14 cellular contexts compared by ENCODE assay signal in the genomic region with DNA sequence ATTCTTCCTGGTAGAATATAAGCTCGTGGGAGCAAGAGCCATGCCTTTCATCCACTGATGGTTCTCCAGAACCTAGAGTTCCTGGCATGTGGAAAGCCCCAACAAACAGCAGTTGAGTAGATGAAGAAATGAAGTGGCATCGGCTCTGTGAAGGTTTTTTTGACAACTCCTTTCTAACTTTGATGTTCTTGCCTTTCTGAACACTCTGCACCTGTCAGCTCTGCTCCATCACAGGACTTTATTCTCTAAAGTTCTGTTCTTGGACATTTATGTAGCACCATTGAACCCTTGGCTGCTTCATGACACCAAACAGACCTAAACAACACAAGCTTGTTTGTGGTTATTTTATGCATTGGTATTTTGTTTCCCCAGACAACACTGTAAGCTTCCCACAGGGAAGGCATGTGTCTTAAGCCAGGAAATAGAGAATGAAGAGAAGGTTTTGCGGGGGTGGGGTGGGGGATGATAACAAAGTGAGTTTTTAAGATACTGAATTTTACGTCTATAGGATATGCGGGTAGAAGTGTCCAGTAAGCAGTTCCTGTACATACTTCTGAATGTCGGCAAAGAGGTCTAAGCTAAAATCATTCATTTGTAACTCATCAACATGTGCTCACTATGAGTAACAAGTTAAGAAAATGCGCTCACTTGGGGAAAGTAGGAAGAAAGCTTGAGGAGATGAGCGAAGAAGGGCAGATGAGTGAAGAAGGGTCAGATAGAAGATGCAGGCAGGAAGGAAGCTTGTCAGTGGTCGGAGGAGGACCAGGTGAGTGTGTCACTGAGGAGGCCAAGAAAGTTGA.
DNase-seq lines count a peak whose midpoint lies in the region; ATAC-seq, FAIRE-seq and TF ChIP-seq lines count a peak whose summit lies in the region.
"Had no signal": no experiment of that assay in that cellular context is flagged by ENCODE, and none has a peak within 500 bp of the region (broad histone marks: within the 10 kb centered on the region; RNA-seq: fewer than 3 reads in every experiment).

No MANE protein-coding gene starts in this region.

- H3K36me3 Mint-ChIP-seq in CD4-positive, alpha-beta T cell (ENCODE audit: low read depth) = no peaks in the 10 kb centered on the region

- TF ChIP-seq CTCF in CD4-positive, alpha-beta T cell (IDR thresholded peaks at IDR 0.05) = no peak
- TF ChIP-seq CTCF in GM12878 (IDR thresholded peaks at IDR 0.05 in 2 of 3, conservative IDR thresholded peaks at IDR 0.05 in 1 of 3; ENCODE audit: control insufficient read depth in 2 of 3, extremely low read depth in 1 of 3, insufficient read depth in 1 of 3, low read depth in 3 of 3, low read length in 3 of 3) = no peak
- TF ChIP-seq CTCF in dorsolateral prefrontal cortex (IDR thresholded peaks at IDR 0.05 in 54 of 56, conservative IDR thresholded peaks at IDR 0.05 in 2 of 56; ENCODE audit: low read depth in 1 of 56, partially characterized antibody in 56 of 56) = no peak

- H3K4me1 ChIP-seq in GM12878 (ENCODE audit: control insufficient read depth, insufficient read depth, low read length) = peaks cover 73% of the 10 kb centered on the region

- H2AFZ ChIP-seq in GM12878 (ENCODE audit: control insufficient read depth, low read depth, low read length) = peak overlapping the region; percentile 68
- H2AFZ ChIP-seq: hepatocyte had no signal

- H3K9me3 ChIP-seq in CD4-positive, alpha-beta T cell (ENCODE audit: control insufficient read depth, low read length) = no peaks in the 10 kb centered on the region
- H3K9me3 ChIP-seq in GM12878 (replicated peaks; ENCODE audit: control insufficient read depth, insufficient read depth, low read length) = no peaks in the 10 kb centered on the region; the same call in 2 of the 3 replicates
- H3K9me3 ChIP-seq: neutrophil had no signal

- H3K36me3 ChIP-seq in GM12878 (ENCODE audit: control insufficient read depth in 2 of 2, insufficient read depth in 2 of 2, low read length in 1 of 2) = no peaks in the 10 kb centered on the region
- H3K36me3 ChIP-seq: neutrophil had no signal

- H3K27ac Mint-ChIP-seq in CD4-positive, alpha-beta T cell = peak overlapping the region; percentile 80
- H3K27ac Mint-ChIP-seq: H9 had no signal

- SMC1A ChIA-PET in GM12878 (lab: Charles Lee; ENCODE audit: uncharacterized antibody, unreplicated experiment) = interaction anchor here (0.7 to 16.9 kb wide), 23 partner anchors 9 to 1175 kb away, joined by 3 to 805 read pairs (median 5); no protein-coding TSS in a partner anchor

- no peak for ATAC-seq in CD4-positive, alpha-beta T cell (ENCODE audit: poor library complexity)
- ATAC-seq in GM18498 (IDR thresholded peaks at IDR 0.05; ENCODE audit: unreplicated experiment) (peak; percentile 23), HG03571 (IDR thresholded peaks at IDR 0.05; ENCODE audit: unreplicated experiment) (peak; percentile 32), GM12878 (peak; percentile 20), HG03097 (IDR thresholded peaks at IDR 0.05; ENCODE audit: low FRiP score, unreplicated experiment) (no peak)

- peaks cover 55% of the 10 kb centered on the region for H3K79me2 ChIP-seq in GM12878 (ENCODE audit: control insufficient read depth, insufficient read depth, low read length)
- H3K79me2 ChIP-seq: hepatocyte had no signal

- BruUV-seq in GM12878 (replicated peaks; lab: Mats Ljungman, UMichigan) = no TSS peak

- TF ChIP-seq EP300 in GM12878 (IDR thresholded peaks at IDR 0.05; ENCODE audit: borderline replicate concordance in 1 of 2, control insufficient read depth in 1 of 2, low read depth in 2 of 2, low read length in 2 of 2) = 0 out of 4 replicates have a peak, but pooled peaks of 1 of the 2 experiments have one; percentile 17

- no peaks in the 10 kb centered on the region for H4K20me1 ChIP-seq in GM12878 (ENCODE audit: control insufficient read depth, insufficient read depth)

- peaks cover 41% of the 10 kb centered on the region for H3K4me1 Mint-ChIP-seq in CD4-positive, alpha-beta T cell (ENCODE audit: low read depth)

- FAIRE-seq in GM12878 (lab: Jason Lieb, UNC) = peak; percentile 44
- FAIRE-seq: endometrium had no signal

- H3K27me3 ChIP-seq in CD4-positive, alpha-beta T cell (ENCODE audit: control insufficient read depth, insufficient read depth, low read length) = no peaks in the 10 kb centered on the region
- H3K27me3 ChIP-seq in GM12878 (replicated peaks in 1 of 2; ENCODE audit: control insufficient read depth in 2 of 2, insufficient read depth in 2 of 2, low read length in 1 of 2) = no peaks in the 10 kb centered on the region
- H3K27me3 ChIP-seq in dorsolateral prefrontal cortex = no peaks in the 10 kb centered on the region
- H3K27me3 ChIP-seq: hepatocyte, neutrophil had no signal

- H3K9me3 Mint-ChIP-seq in CD4-positive, alpha-beta T cell = peaks cover 4% of the 10 kb centered on the region
- H3K9me3 Mint-ChIP-seq: H9 had no signal

- WGBS in GM12878 (ENCODE audit: insufficient coverage, insufficient replicate concordance, low lambda C conversion rate, missing lambda C conversion rate) = 1% methylated on average over 9 of the region's 9 CpGs

- POLR2A ChIA-PET in CD4-positive, alpha-beta T cell (lab: Charles Lee) = interaction anchor here (0.6 to 2.3 kb wide), 12 partner anchors 12 to 424 kb away, joined by 3 to 21 read pairs (median 3); a partner anchor contains a TSS
- POLR2A ChIA-PET in GM12878 (lab: Charles Lee) = interaction anchor here (0.6 to 15.2 kb wide), 14 partner anchors 9 to 507 kb away, joined by 3 to 204 read pairs (median 4); a partner anchor contains a TSS

- RAD21 ChIA-PET in GM12878 (lab: Charles Lee; ENCODE audit: unreplicated experiment) = interaction anchor here (0.5 to 12.1 kb wide), 21 partner anchors 10 to 897 kb away, joined by 3 to 356 read pairs (median 7); a partner anchor contains a TSS

- in situ Hi-C loops in GM12878 (cut with MboI) = loop anchor here (25.0 kb wide), 1 partner anchor 95 kb away; no protein-coding TSS in a partner anchor

- intact Hi-C loops in CD4-positive, alpha-beta T cell (cut with DNase I, micrococcal nuclease) = no loop called here
- intact Hi-C loops in GM12878 (cut with micrococcal nuclease; ENCODE audit: unreplicated experiment) = loop anchor here (1.0 kb wide), 1 partner anchor 18 kb away; no protein-coding TSS in a partner anchor
- intact Hi-C loops in dorsolateral prefrontal cortex (cut with DNase I) = no loop called here

- no peaks in the 10 kb centered on the region for H3K27me3 Mint-ChIP-seq in CD4-positive, alpha-beta T cell

- H3K4me3 ChIP-seq in GM12878 = peak overlapping the region; percentile 75
- no peak overlapping the region for H3K4me3 ChIP-seq in dorsolateral prefrontal cortex
- H3K4me3 ChIP-seq: hepatocyte had no signal

- peak overlapping the region; percentile 99 for H3K4me2 ChIP-seq in GM12878 (ENCODE audit: control insufficient read depth, insufficient read depth)
- H3K4me2 ChIP-seq: hepatocyte had no signal

- peak overlapping the region; percentile 62 for H3K4me3 Mint-ChIP-seq in CD4-positive, alpha-beta T cell
- H3K4me3 Mint-ChIP-seq: H9 had no signal

- TF ChIP-seq POLR2A in GM12878 (IDR thresholded peaks at IDR 0.05; ENCODE audit: low read depth, low read length) = peak; percentile 70

- no peak overlapping the region for H3K27ac ChIP-seq in CD4-positive, alpha-beta T cell (ENCODE audit: low read depth, low read length)
- H3K27ac ChIP-seq in GM12878 (ENCODE audit: control insufficient read depth, insufficient read depth) = peak overlapping the region; percentile 98
- H3K27ac ChIP-seq in dorsolateral prefrontal cortex = no peak overlapping the region
- H3K27ac ChIP-seq: hepatocyte, neutrophil had no signal

- TF ChIP-seq RAD21 in GM12878 (IDR thresholded peaks at IDR 0.05; ENCODE audit: insufficient read depth, low read depth, low read length) = no peak

- peak overlapping the region; percentile 90 for H3K9ac ChIP-seq in GM12878 (ENCODE audit: control insufficient read depth, insufficient read depth, low read length)

- no peak for DNase-seq in CD4-positive, alpha-beta T cell
- DNase-seq in GM12878 (ENCODE audit: low read depth, low spot score) (no peak), activated gamma-delta T cell treated with Interleukin-2 at 50 U/mL for 16 hours (no peak), dorsolateral prefrontal cortex (no peak), hypothalamus (lab: John Stamatoyannopoulos, UW) (no peak)
- DNase-seq: GF-D8, H9, NCI-H2081 treated with DMSO at 0.1 percent for 48 hours had no signal

- CTCF ChIA-PET in CD4-positive, alpha-beta T cell (lab: Charles Lee) = interaction anchor here (1.2 kb wide), 2 partner anchors 12 to 13 kb away, joined by 3 read pairs; no protein-coding TSS in a partner anchor
- CTCF ChIA-PET in GM12878 (lab: Yijun Ruan, JAX) = interaction anchor here (0.8 to 5.5 kb wide), 13 partner anchors 10 to 419 kb away, joined by 3 to 61 read pairs (median 4); no protein-coding TSS in a partner anchor

TF ChIP-seq in GM12878, 131 proteins besides CTCF, POLR2A, EP300 and RAD21 (continues in another document):
- TF ChIP-seq BRCA1 (IDR thresholded peaks at IDR 0.05; ENCODE audit: low read depth, low read length) (no peak), CREM (IDR thresholded peaks at IDR 0.05; ENCODE audit: low read depth) (0 out of 2 replicates have a peak, but pooled peaks have one; percentile 7), NFIC (IDR thresholded peaks at IDR 0.05; ENCODE audit: low read depth, low read length) (no peak), SIX5 (IDR thresholded peaks at IDR 0.05; ENCODE audit: low read depth, low read length, severe bottlenecking) (no peak), POLR2AphosphoS5 (IDR thresholded peaks at IDR 0.05; ENCODE audit: low read length) (peak; percentile 70), CHD2 (IDR thresholded peaks at IDR 0.05; ENCODE audit: borderline replicate concordance, low read depth, low read length) (no peak), EED (IDR thresholded peaks at IDR 0.05; ENCODE audit: low read depth) (peak; percentile 16; the same call in 1 of the 2 replicates), HDGF (IDR thresholded peaks at IDR 0.05) (peak; percentile 92; the same call in 1 of the 2 replicates), FOXK2 (IDR thresholded peaks at IDR 0.05) (no peak), PML (IDR thresholded peaks at IDR 0.05; ENCODE audit: low read length) (no peak), NR2F1 (conservative IDR thresholded peaks at IDR 0.05) (no peak), MEF2A (IDR thresholded peaks at IDR 0.05; ENCODE audit: insufficient read depth, low read depth, low read length) (no peak), CBFB (IDR thresholded peaks at IDR 0.05; ENCODE audit: low read depth) (peak; percentile 43; the same call in 1 of the 2 replicates), HDAC2 (IDR thresholded peaks at IDR 0.05) (no peak), POU2F2 (IDR thresholded peaks at IDR 0.05; ENCODE audit: borderline replicate concordance, low read depth, low read length) (no peak), RCOR1 (conservative IDR thresholded peaks at IDR 0.05; ENCODE audit: low read depth, low read length) (no peak), TCF12 (IDR thresholded peaks at IDR 0.05; ENCODE audit: low read depth, low read length) (no peak)
- TF ChIP-seq, protein P1, sequence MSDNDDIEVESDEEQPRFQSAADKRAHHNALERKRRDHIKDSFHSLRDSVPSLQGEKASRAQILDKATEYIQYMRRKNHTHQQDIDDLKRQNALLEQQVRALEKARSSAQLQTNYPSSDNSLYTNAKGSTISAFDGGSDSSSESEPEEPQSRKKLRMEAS (IDR thresholded peaks at IDR 0.05; ENCODE audit: low read depth, low read length) = no peak

Comparison
In these comparisons a context has a peak if more than half of its experiments do, and no peak if none do; other contexts are left out.
1. ATAC-seq: peak in GM18498 (single experiment), HG03571 (single experiment) and GM12878 (single experiment); none in CD4-positive, alpha-beta T cell (single experiment) and HG03097 (single experiment).